Comparison of ENCODE assay signal across 12 cellular contexts in the genomic region with DNA sequence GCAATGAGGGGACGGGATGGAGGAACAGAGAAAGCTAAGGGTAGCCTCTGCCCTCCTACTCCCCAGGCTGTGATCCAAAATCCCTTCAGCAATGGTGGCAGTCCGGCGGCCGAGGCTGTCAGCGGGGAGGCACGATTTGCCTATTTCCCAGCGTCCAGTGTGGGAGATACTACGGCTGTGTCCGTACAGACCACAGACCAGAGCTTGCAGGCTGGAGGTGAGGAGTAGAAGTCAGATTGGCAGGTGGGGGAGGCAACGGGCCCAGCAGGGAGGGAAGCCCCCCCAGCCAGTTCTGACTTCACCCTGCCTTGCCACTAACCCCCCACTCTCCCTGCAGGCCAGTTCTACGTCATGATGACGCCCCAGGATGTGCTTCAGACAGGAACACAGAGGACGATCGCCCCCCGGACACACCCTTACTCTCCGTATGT. TPM values are rescaled to one million over a fixed set of nuclear protein-coding genes. Genes with fewer than 3 reads are reported as not detected.
DNase-seq lines count a peak whose midpoint lies in the region; ATAC-seq and TF ChIP-seq lines count a peak whose summit lies in the region.
"Had no signal": no experiment of that assay in that cellular context is flagged by ENCODE, and none has a peak within 500 bp of the region (broad histone marks: within the 10 kb centered on the region; RNA-seq: fewer than 3 reads in every experiment).

No MANE protein-coding gene starts in this region.

- peaks cover 29% of the 10 kb centered on the region for H3K36me3 Mint-ChIP-seq in T-helper 1 cell treated with Interleukin-12 subunit alpha and Interleukin-12 subunit beta and Interleukin-4 antibody, amounts not matched to agents 30 μg/mL and 1 μg/mL, for 36 hours (ENCODE audit: low read depth)
- peaks cover 60% of the 10 kb centered on the region for H3K36me3 Mint-ChIP-seq in endodermal cell (ENCODE audit: low read depth)

- H2BK12ac ChIP-seq in trophoblast cell (ENCODE audit: low read length) = no peak overlapping the region

- ATAC-seq in PC-3 = no peak

- H3K9ac ChIP-seq in PC-3 (ENCODE audit: low read length) (no peak overlapping the region), endodermal cell (ENCODE audit: extremely low read depth, low read length, poor library complexity, severe bottlenecking) (peak overlapping the region; percentile 15), trophoblast cell (ENCODE audit: low read length) (peak overlapping the region; percentile 54)

- WGBS in endodermal cell (ENCODE audit: insufficient coverage in 1 of 2, insufficient read length in 1 of 2), 2 experiments = 93 to 97% methylated on average over 11 to 16 of the region's 16 CpGs
- no CpG with 5 or more reads among the region's 16 CpGs for WGBS in trophoblast cell (ENCODE audit: extremely low coverage, insufficient coverage, insufficient read length)

- peaks cover 19% of the 10 kb centered on the region for H3K4me1 ChIP-seq in PC-3 (ENCODE audit: insufficient read depth, low read length)
- H3K4me1 ChIP-seq in endodermal cell (ENCODE audit: control insufficient read depth, insufficient read depth, low read length) = no peaks in the 10 kb centered on the region
- H3K4me1 ChIP-seq in trophoblast cell (ENCODE audit: control insufficient read depth in 1 of 2, insufficient read depth in 2 of 2, low read length in 2 of 2) = peaks cover 12 to 15% of the 10 kb centered on the region in 2 experiments
- peaks cover 4% of the 10 kb centered on the region for H3K4me1 ChIP-seq in HAP-1

- H3K36me3 ChIP-seq in PC-3 (ENCODE audit: low read depth, low read length) (no peaks in the 10 kb centered on the region; the same call in 1 of the 2 replicates), endodermal cell (ENCODE audit: control insufficient read depth, insufficient read depth, low read length) (peaks cover 60% of the 10 kb centered on the region), trophoblast cell (ENCODE audit: control insufficient read depth in 1 of 2, insufficient read depth in 2 of 2, low read length in 2 of 2) (peaks cover 54 to 65% of the 10 kb centered on the region in 2 experiments), HAP-1 (replicated peaks) (peaks cover 64% of the 10 kb centered on the region)

- H3K4me3 ChIP-seq in PC-3 (ENCODE audit: low read length) (peak overlapping the region; percentile 66), endodermal cell (ENCODE audit: low read length) (peak overlapping the region; percentile 77), trophoblast cell (ENCODE audit: low read depth, low read length) (no peak overlapping the region), HAP-1 (no peak overlapping the region; the same call in 1 of the 2 replicates)

- no peaks in the 10 kb centered on the region for H3K9me2 ChIP-seq in PC-3 (replicated peaks; ENCODE audit: low read length)

- H2BK120ac ChIP-seq in trophoblast cell (ENCODE audit: insufficient read depth, low read length, poor library complexity) = no peak overlapping the region

- H3K27ac ChIP-seq in PC-3 (ENCODE audit: low read length) (no peak overlapping the region), endodermal cell (ENCODE audit: low read depth, low read length) (no peak overlapping the region), trophoblast cell (ENCODE audit: low read depth, low read length) (no peak overlapping the region)
- H3K27ac ChIP-seq: SJSA1 had no signal

- H4K12ac ChIP-seq in trophoblast cell (ENCODE audit: low read depth, low read length) = no peak overlapping the region

- no peak overlapping the region for H3K14ac ChIP-seq in trophoblast cell (ENCODE audit: low read length)

- H3K9me3 ChIP-seq in PC-3 (ENCODE audit: low read length) = no peaks in the 10 kb centered on the region
- no peaks in the 10 kb centered on the region for H3K9me3 ChIP-seq in endodermal cell (ENCODE audit: control insufficient read depth, low read length)
- H3K9me3 ChIP-seq in trophoblast cell (ENCODE audit: insufficient read depth, low read depth, low read length) = no peaks in the 10 kb centered on the region
- no peaks in the 10 kb centered on the region for H3K9me3 ChIP-seq in HAP-1
- H3K9me3 ChIP-seq: SJSA1, thoracic aorta had no signal

- in situ Hi-C loops in HAP-1 (cut with MboI; ENCODE audit: low sequenced_read_pairs) = no loop called here

- H2BK5ac ChIP-seq in trophoblast cell (ENCODE audit: low read depth, low read length, poor library complexity) = no peak overlapping the region

- H3F3A ChIP-seq in PC-3 (ENCODE audit: low read length, unreplicated experiment) = no peaks in the 10 kb centered on the region

- H3K79me1 ChIP-seq in trophoblast cell (ENCODE audit: low read length) = peaks cover 11% of the 10 kb centered on the region

- no peak overlapping the region for H3K18ac ChIP-seq in trophoblast cell (ENCODE audit: low read length)

- DNase-seq in T-helper 1 cell = no peak
- DNase-seq in PC-3 = no peak
- DNase-seq in endodermal cell = no peak
- DNase-seq in trophoblast cell = no peak
- no peak for DNase-seq in HAP-1 (ENCODE audit: low spot score in 2 of 2)
- DNase-seq in SKM-1 (lab: John Stamatoyannopoulos, UW; ENCODE audit: unreplicated experiment) = no peak
- DNase-seq in islet precursor cell = no peak

- POLR2A ChIA-PET in PC-3 (lab: Charles Lee; ENCODE audit: unreplicated experiment) = no interaction called here

- H3K4me1 Mint-ChIP-seq in T-helper 1 cell treated with Interleukin-12 subunit alpha and Interleukin-12 subunit beta and Interleukin-4 antibody, amounts not matched to agents 30 μg/mL and 1 μg/mL, for 36 hours (ENCODE audit: low read depth) = peaks cover 8% of the 10 kb centered on the region
- H3K4me1 Mint-ChIP-seq in endodermal cell = peaks cover 12% of the 10 kb centered on the region

- H2AFZ ChIP-seq in PC-3 (ENCODE audit: low read length) = no peak overlapping the region
- no peak overlapping the region for H2AFZ ChIP-seq in trophoblast cell (ENCODE audit: insufficient read depth, low read length, poor library complexity)

- CTCF ChIA-PET in PC-3 (lab: Charles Lee) = no interaction called here

- H3K27me3 ChIP-seq in PC-3 (ENCODE audit: low read length) = no peaks in the 10 kb centered on the region
- H3K27me3 ChIP-seq in endodermal cell (ENCODE audit: control insufficient read depth, insufficient read depth, low read length, poor library complexity, severe bottlenecking) = no peaks in the 10 kb centered on the region
- H3K27me3 ChIP-seq in trophoblast cell (ENCODE audit: insufficient read depth, low read length) = no peaks in the 10 kb centered on the region
- H3K27me3 ChIP-seq in HAP-1 (ENCODE audit: low read depth) = no peaks in the 10 kb centered on the region
- H3K27me3 ChIP-seq: SJSA1 had no signal

- peaks cover 17% of the 10 kb centered on the region; the same call in 1 of the 2 replicates for H3K79me2 ChIP-seq in PC-3 (ENCODE audit: low read length)
- peaks cover 11% of the 10 kb centered on the region for H3K79me2 ChIP-seq in trophoblast cell (ENCODE audit: control insufficient read depth, insufficient read depth, low read length, poor library complexity)

- intact Hi-C loops in PC-3 (cut with micrococcal nuclease) = no loop called here

- H4K20me1 ChIP-seq in PC-3 (ENCODE audit: low read length) = no peaks in the 10 kb centered on the region

- H4K91ac ChIP-seq in trophoblast cell (ENCODE audit: low read depth, low read length) = no peak overlapping the region

- no peaks in the 10 kb centered on the region for H3K27me3 Mint-ChIP-seq in T-helper 1 cell treated with Interleukin-12 subunit alpha and Interleukin-12 subunit beta and Interleukin-4 antibody, amounts not matched to agents 30 μg/mL and 1 μg/mL, for 36 hours (ENCODE audit: low read depth)
- no peaks in the 10 kb centered on the region for H3K27me3 Mint-ChIP-seq in endodermal cell (ENCODE audit: insufficient read depth)

- no peak overlapping the region for H2AK5ac ChIP-seq in trophoblast cell (ENCODE audit: low read length)

- H3K4ac ChIP-seq in trophoblast cell (ENCODE audit: low read depth, low read length) = no peak overlapping the region

- H3K4me2 ChIP-seq in PC-3 (ENCODE audit: low read length) (peak overlapping the region; percentile 82), trophoblast cell (ENCODE audit: low read length) (peak overlapping the region; percentile 87)

- TSS peak; percentile 30 for BruUV-seq in PC-3 (replicated peaks; lab: Mats Ljungman, UMichigan)

- TF ChIP-seq CTCF in PC-3 (conservative IDR thresholded peaks at IDR 0.05; ENCODE audit: low read depth, low read length) (no peak), endodermal cell (conservative IDR thresholded peaks at IDR 0.05) (no peak)

- no peaks in the 10 kb centered on the region for H3K9me3 Mint-ChIP-seq in T-helper 1 cell treated with Interleukin-12 subunit alpha and Interleukin-12 subunit beta and Interleukin-4 antibody, amounts not matched to agents 30 μg/mL and 1 μg/mL, for 36 hours
- H3K9me3 Mint-ChIP-seq in endodermal cell = no peaks in the 10 kb centered on the region

- H4K8ac ChIP-seq in trophoblast cell (ENCODE audit: low read depth, low read length) = no peak overlapping the region

- no peak overlapping the region for H3K27ac Mint-ChIP-seq in T-helper 1 cell treated with Interleukin-12 subunit alpha and Interleukin-12 subunit beta and Interleukin-4 antibody, amounts not matched to agents 30 μg/mL and 1 μg/mL, for 36 hours
- H3K27ac Mint-ChIP-seq in endodermal cell = no peak overlapping the region

- no peak overlapping the region for H3K23ac ChIP-seq in trophoblast cell (ENCODE audit: low read length)

- peak overlapping the region; percentile 69 for H3K4me3 Mint-ChIP-seq in T-helper 1 cell treated with Interleukin-12 subunit alpha and Interleukin-12 subunit beta and Interleukin-4 antibody, amounts not matched to agents 30 μg/mL and 1 μg/mL, for 36 hours
- peak overlapping the region; percentile 75 for H3K4me3 Mint-ChIP-seq in endodermal cell

RNA-seq across cellular contexts. Expression of a gene that starts 1.6 kb away (rescaled TPM):
- 102 and 103 TPM in 2 replicates for total RNA-seq in PC-3 (2014; rRNA removed)
- 100 to 1,000 TPM; 111 to 121 TPM for total RNA-seq in endodermal cell
- polyA plus RNA-seq in endodermal cell (2013, experiment 1 of 2) = 120 TPM
- polyA plus RNA-seq in endodermal cell (2013, experiment 2 of 2) = 121 TPM
- 75.6 and 76.3 TPM in 2 replicates for polyA plus RNA-seq in trophoblast cell (2013)

RNA-seq across cellular contexts. Expression of a gene that starts 11.9 kb away (rescaled TPM):
- total RNA-seq in PC-3 (2014; rRNA removed) = not detected in 2 replicates
- 1 to 10 TPM in 1 of 2 donors, under 1 TPM in 1; 0.35 to 1.3 TPM for total RNA-seq in endodermal cell
- 0.25 TPM for polyA plus RNA-seq in endodermal cell (2013, experiment 1 of 2)
- 0.25 TPM for polyA plus RNA-seq in endodermal cell (2013, experiment 2 of 2)
- polyA plus RNA-seq in trophoblast cell (2013) = 0.08 TPM in 1 of 2 replicates, not detected in the other
- total RNA-seq: A172, SJSA1 had no signal

RNA-seq across cellular contexts. Expression of a gene that starts 21.6 kb away (rescaled TPM):
- not detected in 2 replicates for total RNA-seq in PC-3 (2014; rRNA removed)
- not detected for total RNA-seq in endodermal cell
- polyA plus RNA-seq in endodermal cell (2013, experiment 1 of 2) = not detected
- not detected for polyA plus RNA-seq in endodermal cell (2013, experiment 2 of 2)
- polyA plus RNA-seq in trophoblast cell (2013) = 0.17 and 0.49 TPM in 2 replicates
- total RNA-seq: A172, dermis microvascular lymphatic vessel endothelial cell had no signal

RNA-seq across cellular contexts. Expression of a gene that starts 21.6 kb away (rescaled TPM):
- total RNA-seq in PC-3 (2014; rRNA removed) (80.3 and 91.0 TPM in 2 replicates), endodermal cell (100 to 1,000 TPM; 112 to 170 TPM)
- polyA plus RNA-seq in endodermal cell (2013, experiment 1 of 2) = 51.6 TPM
- polyA plus RNA-seq in endodermal cell (2013, experiment 2 of 2) = 36.3 TPM
- 71.4 and 74.4 TPM in 2 replicates for polyA plus RNA-seq in trophoblast cell (2013)

RNA-seq across cellular contexts. Expression of a gene that starts 41.9 kb away (rescaled TPM):
- total RNA-seq in PC-3 (2014; rRNA removed) = not detected in 2 replicates
- not detected for total RNA-seq in endodermal cell
- polyA plus RNA-seq in endodermal cell (2013, experiment 1 of 2) = not detected
- polyA plus RNA-seq in endodermal cell (2013, experiment 2 of 2) = not detected
- not detected in 2 replicates for polyA plus RNA-seq in trophoblast cell (2013)
- total RNA-seq: A172, dermis microvascular lymphatic vessel endothelial cell, SJSA1, thoracic aorta had no signal

Comparison
In these comparisons a context has a peak if more than half of its experiments do, and no peak if none do; other contexts are left out.
1. H3K4me3 ChIP-seq: peak in PC-3 (single experiment) and endodermal cell (single experiment); none in trophoblast cell (single experiment) and HAP-1 (single experiment).